Comparison of ENCODE assay signal across 8 cellular contexts in genomic region chr6:139981810-139982550, GRCh38.
DNase-seq lines count a peak whose midpoint lies in the region; ATAC-seq, FAIRE-seq and TF ChIP-seq lines count a peak whose summit lies in the region.

No MANE protein-coding gene starts in this region.

- TF ChIP-seq CTCF in BE2C (IDR thresholded peaks at IDR 0.05; ENCODE audit: low read depth, low read length) (no peak), K562 (IDR thresholded peaks at IDR 0.05 in 2 of 3, conservative IDR thresholded peaks at IDR 0.05 in 1 of 3; ENCODE audit: insufficient read depth in 2 of 3, low read depth in 1 of 3, low read length in 3 of 3) (no peak), left lung (IDR thresholded peaks at IDR 0.05) (no peak)

- peak overlapping the region; percentile 3; the same call in 1 of the 2 replicates for H3K4me3 ChIP-seq in BE2C (ENCODE audit: low read depth, low read length)
- no peak overlapping the region for H3K4me3 ChIP-seq in K562
- H3K4me3 ChIP-seq in left lung = no peak overlapping the region

- no peak for TF ChIP-seq POLR2A in K562 (conservative IDR thresholded peaks at IDR 0.05)

- DNase-seq in BE2C = peak; percentile 59
- peak; percentile 76 for DNase-seq in NCI-H1436 treated with DMSO at 0.1 percent for 48 hours (lab: John Stamatoyannopoulos, UW)
- DNase-seq in K562 (ENCODE audit: extremely low read depth in 1 of 4, low spot score in 3 of 4) = peak in 1 of 4 experiments; percentile 47
- DNase-seq in left lung = no peak
- no peak for DNase-seq in hypothalamus (lab: John Stamatoyannopoulos, UW)
- DNase-seq in NCI-H1694 (lab: John Stamatoyannopoulos, UW) = no peak
- DNase-seq in ureter (ENCODE audit: low spot score) = no peak
- DNase-seq in globus pallidus (ENCODE audit: low spot score) = no peak

- intact Hi-C loops in K562 (cut with micrococcal nuclease) (no loop called here), left lung (cut with DNase I) (no loop called here)

- no peak overlapping the region for H3K9ac ChIP-seq in K562 (ENCODE audit: insufficient read depth in 1 of 2, low read depth in 2 of 2, low read length in 2 of 2)

- H4K20me1 ChIP-seq in K562 (replicated peaks; ENCODE audit: control insufficient read depth, insufficient read depth, low read length) = no peaks in the 10 kb centered on the region

- CTCF ChIA-PET in K562 (lab: Yijun Ruan, JAX; ENCODE audit: low intra/inter-chr PET ratio) = no interaction called here

- ATAC-seq in K562 = peak; percentile 79
- peak; percentile 66 for ATAC-seq in left lung

- H3K9me1 ChIP-seq in K562 (ENCODE audit: control insufficient read depth, insufficient read depth, low read length) = no peaks in the 10 kb centered on the region

- TF ChIP-seq RAD21 in K562 (CRISPR knock-in tag; conservative IDR thresholded peaks at IDR 0.05 in 1 of 2, IDR thresholded peaks at IDR 0.05 in 1 of 2) = no peak

- peak overlapping the region; percentile 18 for H2AFZ ChIP-seq in K562 (ENCODE audit: low read depth, low read length)

- in situ Hi-C loops in K562 (cut with MboI) = no loop called here

- no peak overlapping the region for H3K4me2 ChIP-seq in K562 (ENCODE audit: insufficient read depth, low read length)

- no peaks in the 10 kb centered on the region for H3K79me2 ChIP-seq in K562 (ENCODE audit: control insufficient read depth, insufficient read depth, low read length)

- BruUV-seq in K562 (replicated peaks; lab: Mats Ljungman, UMichigan) = no TSS peak

- H3K27ac ChIP-seq in K562 (ENCODE audit: extremely low read depth, low read depth, low read length) (no peak overlapping the region), left lung (peak overlapping the region in 1 of 2 donors; percentile 36)

- WGBS in K562 (ENCODE audit: insufficient coverage, low coverage, missing lambda C conversion rate) = 8% methylated on average over 6 of the region's 6 CpGs

- TF ChIP-seq EP300 in K562 (IDR thresholded peaks at IDR 0.05; ENCODE audit: low read length) = no peak

- H3K4me1 ChIP-seq in BE2C = peaks cover 33% of the 10 kb centered on the region
- H3K4me1 ChIP-seq in K562 (replicated peaks in 1 of 2; ENCODE audit: control insufficient read depth in 2 of 2, insufficient read depth in 2 of 2, low read length in 2 of 2) = peaks cover 0 to 17% of the 10 kb centered on the region in 2 experiments; a peak in 3 of 5 replicates
- peaks cover 7 to 16% of the 10 kb centered on the region in 2 donors for H3K4me1 ChIP-seq in left lung

- no peaks in the 10 kb centered on the region for H3K27me3 ChIP-seq in BE2C
- H3K27me3 ChIP-seq in K562 (ENCODE audit: control insufficient read depth in 2 of 2, insufficient read depth in 2 of 2, low read length in 2 of 2) = no peaks in the 10 kb centered on the region
- no peaks in the 10 kb centered on the region for H3K27me3 ChIP-seq in left lung

- H3K9me3 ChIP-seq in BE2C = no peaks in the 10 kb centered on the region
- H3K9me3 ChIP-seq in K562 (replicated peaks; ENCODE audit: control insufficient read depth, insufficient read depth, low read depth, low read length) = no peaks in the 10 kb centered on the region
- H3K9me3 ChIP-seq in left lung = no peaks in the 10 kb centered on the region

- FAIRE-seq in K562 (lab: Jason Lieb, UNC) = no peak

- H3K36me3 ChIP-seq in BE2C (no peaks in the 10 kb centered on the region), K562 (ENCODE audit: control insufficient read depth, insufficient read depth, low read length) (no peaks in the 10 kb centered on the region), left lung (no peaks in the 10 kb centered on the region)

- POLR2A ChIA-PET in K562 (lab: Yijun Ruan, JAX) = no interaction called here

TF ChIP-seq in K562, 482 proteins besides CTCF, POLR2A, EP300 and RAD21 (continues in another document):
- no peak for TF ChIP-seq ZNF280A (IDR thresholded peaks at IDR 0.05; ENCODE audit: low read depth, partially characterized antibody)
- TF ChIP-seq MAZ (CRISPR knock-in tag; conservative IDR thresholded peaks at IDR 0.05 in 1 of 2, IDR thresholded peaks at IDR 0.05 in 1 of 2) = no peak
- no peak for TF ChIP-seq MTA3 (IDR thresholded peaks at IDR 0.05; ENCODE audit: borderline replicate concordance)
- TF ChIP-seq ZBTB7A (IDR thresholded peaks at IDR 0.05; ENCODE audit: borderline replicate concordance, control insufficient read depth, low read depth, low read length) = no peak
- peak; percentile 64 for TF ChIP-seq ATF7 (IDR thresholded peaks at IDR 0.05)
- TF ChIP-seq, protein P1, sequence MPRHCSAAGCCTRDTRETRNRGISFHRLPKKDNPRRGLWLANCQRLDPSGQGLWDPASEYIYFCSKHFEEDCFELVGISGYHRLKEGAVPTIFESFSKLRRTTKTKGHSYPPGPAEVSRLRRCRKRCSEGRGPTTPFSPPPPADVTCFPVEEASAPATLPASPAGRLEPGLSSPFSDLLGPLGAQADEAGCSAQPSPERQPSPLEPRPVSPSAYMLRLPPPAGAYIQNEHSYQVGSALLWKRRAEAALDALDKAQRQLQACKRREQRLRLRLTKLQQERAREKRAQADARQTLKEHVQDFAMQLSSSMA (CRISPR knock-in tag; IDR thresholded peaks at IDR 0.05) = no peak
- TF ChIP-seq, protein P2, sequence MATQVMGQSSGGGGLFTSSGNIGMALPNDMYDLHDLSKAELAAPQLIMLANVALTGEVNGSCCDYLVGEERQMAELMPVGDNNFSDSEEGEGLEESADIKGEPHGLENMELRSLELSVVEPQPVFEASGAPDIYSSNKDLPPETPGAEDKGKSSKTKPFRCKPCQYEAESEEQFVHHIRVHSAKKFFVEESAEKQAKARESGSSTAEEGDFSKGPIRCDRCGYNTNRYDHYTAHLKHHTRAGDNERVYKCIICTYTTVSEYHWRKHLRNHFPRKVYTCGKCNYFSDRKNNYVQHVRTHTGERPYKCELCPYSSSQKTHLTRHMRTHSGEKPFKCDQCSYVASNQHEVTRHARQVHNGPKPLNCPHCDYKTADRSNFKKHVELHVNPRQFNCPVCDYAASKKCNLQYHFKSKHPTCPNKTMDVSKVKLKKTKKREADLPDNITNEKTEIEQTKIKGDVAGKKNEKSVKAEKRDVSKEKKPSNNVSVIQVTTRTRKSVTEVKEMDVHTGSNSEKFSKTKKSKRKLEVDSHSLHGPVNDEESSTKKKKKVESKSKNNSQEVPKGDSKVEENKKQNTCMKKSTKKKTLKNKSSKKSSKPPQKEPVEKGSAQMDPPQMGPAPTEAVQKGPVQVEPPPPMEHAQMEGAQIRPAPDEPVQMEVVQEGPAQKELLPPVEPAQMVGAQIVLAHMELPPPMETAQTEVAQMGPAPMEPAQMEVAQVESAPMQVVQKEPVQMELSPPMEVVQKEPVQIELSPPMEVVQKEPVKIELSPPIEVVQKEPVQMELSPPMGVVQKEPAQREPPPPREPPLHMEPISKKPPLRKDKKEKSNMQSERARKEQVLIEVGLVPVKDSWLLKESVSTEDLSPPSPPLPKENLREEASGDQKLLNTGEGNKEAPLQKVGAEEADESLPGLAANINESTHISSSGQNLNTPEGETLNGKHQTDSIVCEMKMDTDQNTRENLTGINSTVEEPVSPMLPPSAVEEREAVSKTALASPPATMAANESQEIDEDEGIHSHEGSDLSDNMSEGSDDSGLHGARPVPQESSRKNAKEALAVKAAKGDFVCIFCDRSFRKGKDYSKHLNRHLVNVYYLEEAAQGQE (CRISPR knock-in tag; IDR thresholded peaks at IDR 0.05; ENCODE audit: low read depth) = no peak
- TF ChIP-seq NELFE (IDR thresholded peaks at IDR 0.05; ENCODE audit: insufficient read depth, insufficient read length) = no peak
- TF ChIP-seq, protein P3, sequence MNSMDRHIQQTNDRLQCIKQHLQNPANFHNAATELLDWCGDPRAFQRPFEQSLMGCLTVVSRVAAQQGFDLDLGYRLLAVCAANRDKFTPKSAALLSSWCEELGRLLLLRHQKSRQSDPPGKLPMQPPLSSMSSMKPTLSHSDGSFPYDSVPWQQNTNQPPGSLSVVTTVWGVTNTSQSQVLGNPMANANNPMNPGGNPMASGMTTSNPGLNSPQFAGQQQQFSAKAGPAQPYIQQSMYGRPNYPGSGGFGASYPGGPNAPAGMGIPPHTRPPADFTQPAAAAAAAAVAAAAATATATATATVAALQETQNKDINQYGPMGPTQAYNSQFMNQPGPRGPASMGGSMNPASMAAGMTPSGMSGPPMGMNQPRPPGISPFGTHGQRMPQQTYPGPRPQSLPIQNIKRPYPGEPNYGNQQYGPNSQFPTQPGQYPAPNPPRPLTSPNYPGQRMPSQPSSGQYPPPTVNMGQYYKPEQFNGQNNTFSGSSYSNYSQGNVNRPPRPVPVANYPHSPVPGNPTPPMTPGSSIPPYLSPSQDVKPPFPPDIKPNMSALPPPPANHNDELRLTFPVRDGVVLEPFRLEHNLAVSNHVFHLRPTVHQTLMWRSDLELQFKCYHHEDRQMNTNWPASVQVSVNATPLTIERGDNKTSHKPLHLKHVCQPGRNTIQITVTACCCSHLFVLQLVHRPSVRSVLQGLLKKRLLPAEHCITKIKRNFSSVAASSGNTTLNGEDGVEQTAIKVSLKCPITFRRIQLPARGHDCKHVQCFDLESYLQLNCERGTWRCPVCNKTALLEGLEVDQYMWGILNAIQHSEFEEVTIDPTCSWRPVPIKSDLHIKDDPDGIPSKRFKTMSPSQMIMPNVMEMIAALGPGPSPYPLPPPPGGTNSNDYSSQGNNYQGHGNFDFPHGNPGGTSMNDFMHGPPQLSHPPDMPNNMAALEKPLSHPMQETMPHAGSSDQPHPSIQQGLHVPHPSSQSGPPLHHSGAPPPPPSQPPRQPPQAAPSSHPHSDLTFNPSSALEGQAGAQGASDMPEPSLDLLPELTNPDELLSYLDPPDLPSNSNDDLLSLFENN (IDR thresholded peaks at IDR 0.05; ENCODE audit: low read depth in 2 of 2, low read length in 2 of 2) = no peak
- no peak for TF ChIP-seq POLR2B (IDR thresholded peaks at IDR 0.05; ENCODE audit: low read depth, partially characterized antibody)
- no peak for TF ChIP-seq SMAD2 (IDR thresholded peaks at IDR 0.05; ENCODE audit: low read depth, low read length)
- no peak for TF ChIP-seq PTBP1 (IDR thresholded peaks at IDR 0.05; ENCODE audit: low read depth, low read length)
- TF ChIP-seq CREB1 (IDR thresholded peaks at IDR 0.05) = peak; percentile 38; the same call in 1 of the 2 replicates
- TF ChIP-seq CREB1 (CRISPR knock-in tag; IDR thresholded peaks at IDR 0.05) = no peak
- TF ChIP-seq FUS (optimal IDR thresholded peaks at IDR 0.05; ENCODE audit: low read depth, low read length) = no peak

Comparison
In these comparisons a context has a peak if more than half of its experiments do, and no peak if none do; other contexts are left out.
1. DNase-seq: peak in BE2C (single experiment) and NCI-H1436 treated with DMSO at 0.1 percent for 48 hours (single experiment); none in left lung (0 of 2), hypothalamus (0 of 51), NCI-H1694 (single experiment), ureter (single experiment) and globus pallidus (single experiment).